Comparison of ENCODE assay signal across 1 cellular context in the genomic region with DNA sequence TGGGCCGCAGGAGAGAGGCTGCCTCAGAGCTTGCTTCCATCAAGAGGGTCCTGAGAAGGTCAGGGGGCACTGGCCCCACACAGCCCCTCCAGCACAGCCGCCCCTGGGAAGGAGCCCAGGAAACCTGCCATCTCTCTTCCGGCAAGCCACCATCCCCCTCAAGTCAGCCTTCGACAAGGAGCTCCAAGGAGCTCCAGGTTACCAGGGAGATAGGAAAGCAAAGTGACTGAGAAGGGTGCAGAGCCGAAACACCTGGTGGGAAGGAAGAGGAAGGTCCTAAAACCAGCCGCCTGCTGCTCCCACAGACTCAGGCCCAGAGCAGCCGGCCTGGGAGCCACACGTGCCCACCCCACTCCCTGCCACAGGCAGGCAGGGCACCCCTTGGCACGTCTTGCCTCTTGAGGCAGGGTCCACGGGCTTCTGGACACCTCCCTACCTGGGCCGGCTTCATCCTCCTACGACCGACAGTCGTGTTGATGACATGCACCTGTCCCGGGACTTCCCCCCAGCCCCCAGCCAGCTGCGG.
TF ChIP-seq lines count a peak whose summit lies in the region.

No MANE protein-coding gene starts in this region.

TF ChIP-seq in SK-N-SH, 30 proteins besides CTCF, POLR2A, EP300 and RAD21:
- TF ChIP-seq, protein P1, sequence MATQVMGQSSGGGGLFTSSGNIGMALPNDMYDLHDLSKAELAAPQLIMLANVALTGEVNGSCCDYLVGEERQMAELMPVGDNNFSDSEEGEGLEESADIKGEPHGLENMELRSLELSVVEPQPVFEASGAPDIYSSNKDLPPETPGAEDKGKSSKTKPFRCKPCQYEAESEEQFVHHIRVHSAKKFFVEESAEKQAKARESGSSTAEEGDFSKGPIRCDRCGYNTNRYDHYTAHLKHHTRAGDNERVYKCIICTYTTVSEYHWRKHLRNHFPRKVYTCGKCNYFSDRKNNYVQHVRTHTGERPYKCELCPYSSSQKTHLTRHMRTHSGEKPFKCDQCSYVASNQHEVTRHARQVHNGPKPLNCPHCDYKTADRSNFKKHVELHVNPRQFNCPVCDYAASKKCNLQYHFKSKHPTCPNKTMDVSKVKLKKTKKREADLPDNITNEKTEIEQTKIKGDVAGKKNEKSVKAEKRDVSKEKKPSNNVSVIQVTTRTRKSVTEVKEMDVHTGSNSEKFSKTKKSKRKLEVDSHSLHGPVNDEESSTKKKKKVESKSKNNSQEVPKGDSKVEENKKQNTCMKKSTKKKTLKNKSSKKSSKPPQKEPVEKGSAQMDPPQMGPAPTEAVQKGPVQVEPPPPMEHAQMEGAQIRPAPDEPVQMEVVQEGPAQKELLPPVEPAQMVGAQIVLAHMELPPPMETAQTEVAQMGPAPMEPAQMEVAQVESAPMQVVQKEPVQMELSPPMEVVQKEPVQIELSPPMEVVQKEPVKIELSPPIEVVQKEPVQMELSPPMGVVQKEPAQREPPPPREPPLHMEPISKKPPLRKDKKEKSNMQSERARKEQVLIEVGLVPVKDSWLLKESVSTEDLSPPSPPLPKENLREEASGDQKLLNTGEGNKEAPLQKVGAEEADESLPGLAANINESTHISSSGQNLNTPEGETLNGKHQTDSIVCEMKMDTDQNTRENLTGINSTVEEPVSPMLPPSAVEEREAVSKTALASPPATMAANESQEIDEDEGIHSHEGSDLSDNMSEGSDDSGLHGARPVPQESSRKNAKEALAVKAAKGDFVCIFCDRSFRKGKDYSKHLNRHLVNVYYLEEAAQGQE (IDR thresholded peaks at IDR 0.05; ENCODE audit: low read depth, low read length), result no peak
- TF ChIP-seq EZH2phosphoT487 (IDR thresholded peaks at IDR 0.05; ENCODE audit: borderline replicate concordance, low read depth), result no peak
- no peak for TF ChIP-seq RCOR1 (IDR thresholded peaks at IDR 0.05; ENCODE audit: low read length)
- no peak for TF ChIP-seq RXRA (IDR thresholded peaks at IDR 0.05; ENCODE audit: borderline replicate concordance, low read depth)
- no peak for TF ChIP-seq YY1 (IDR thresholded peaks at IDR 0.05; ENCODE audit: low read depth)
TF ChIP-seq in SK-N-SH: peak in this region for 0.
